ENCODE assay signal across 9 cellular contexts in the genomic region with DNA sequence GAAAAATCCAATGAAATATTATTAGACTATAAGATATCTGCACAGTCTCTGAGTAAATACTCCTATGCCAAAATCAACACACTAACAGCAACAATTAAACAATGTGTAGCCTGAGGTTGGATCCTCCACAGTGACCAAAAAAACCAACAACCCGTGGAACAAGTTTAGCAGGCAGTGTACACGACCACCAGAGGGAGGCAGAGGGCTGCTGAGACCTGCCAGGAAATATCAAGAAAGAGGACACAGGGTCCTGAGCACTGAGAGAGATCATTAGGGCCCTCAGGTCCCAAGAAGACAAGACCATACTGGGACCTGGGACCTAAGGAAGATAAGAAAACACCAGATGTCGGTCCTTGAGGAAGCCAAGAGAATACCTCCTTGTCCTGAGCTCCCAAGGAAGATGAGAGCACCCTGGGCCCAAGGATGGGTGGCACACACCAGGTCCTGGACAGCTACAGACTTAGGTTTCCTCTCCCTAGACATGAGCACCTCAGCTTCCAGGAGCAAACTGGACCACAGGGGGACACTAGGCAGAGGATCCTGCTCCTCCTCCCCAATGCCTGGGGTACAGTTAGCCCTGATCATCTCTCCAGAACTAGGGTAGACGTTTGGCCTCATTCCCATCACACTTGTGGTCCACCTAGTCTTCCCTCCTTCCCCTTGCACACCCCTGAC. TPM values are rescaled to one million over a fixed set of nuclear protein-coding genes. Genes with fewer than 3 reads are reported as not detected.
DNase-seq lines count a peak whose midpoint lies in the region; ATAC-seq and TF ChIP-seq lines count a peak whose summit lies in the region.
"Had no signal": no experiment of that assay in that cellular context is flagged by ENCODE, and none has a peak within 500 bp of the region (broad histone marks: within the 10 kb centered on the region; RNA-seq: fewer than 3 reads in every experiment).

No MANE protein-coding gene starts in this region.

- H3K36me3 ChIP-seq in iPS DF 6.9 (ENCODE audit: control insufficient read depth, insufficient read depth, low read length): peaks cover 6% of the 10 kb centered on the region; the same call in 1 of the 2 replicates

- intact Hi-C loops in CD14-positive monocyte (cut with micrococcal nuclease): loop anchor here (2.0 to 10.0 kb wide), 9 partner anchors 95 to 1777 kb away; a partner anchor contains a TSS

- H3K27ac ChIP-seq in iPS DF 6.9 (ENCODE audit: low read length): no peak overlapping the region

- no peak for ATAC-seq in GM19463 (IDR thresholded peaks at IDR 0.05; ENCODE audit: unreplicated experiment)
- no peak for ATAC-seq in HG02571 (IDR thresholded peaks at IDR 0.05; ENCODE audit: unreplicated experiment)

- no peaks in the 10 kb centered on the region for H3K27me3 ChIP-seq in iPS DF 6.9 (ENCODE audit: control insufficient read depth, insufficient read depth, low read length)
- H3K27me3 ChIP-seq: SJSA1 had no signal

- peak; percentile 40 for TF ChIP-seq CTCF in CD14-positive monocyte (IDR thresholded peaks at IDR 0.05)

- H3K4me1 ChIP-seq in iPS DF 6.9 (ENCODE audit: control insufficient read depth, insufficient read depth, low read length): 0 out of 2 replicates have a peak, but pooled peaks cover 2% of the 10 kb centered on the region
- H3K4me1 ChIP-seq: SJSA1 had no signal

- peaks cover 24 to 40% of the 10 kb centered on the region in 2 donors for H3K36me3 Mint-ChIP-seq in CD14-positive monocyte
- peaks cover 44% of the 10 kb centered on the region for H3K36me3 Mint-ChIP-seq in activated naive CD8-positive, alpha-beta T cell

- peak overlapping the region; percentile 98 to 100 (median 99) for H3K27ac Mint-ChIP-seq in CD14-positive monocyte
- peak overlapping the region; percentile 96 for H3K27ac Mint-ChIP-seq in activated naive CD8-positive, alpha-beta T cell

- in situ Hi-C loops in SK-MEL-5 (cut with HindIII; ENCODE audit: low pct_unique_long_range_greater_than_20kb, low sequenced_read_pairs): no loop called here

- H3K9me3 Mint-ChIP-seq in CD14-positive monocyte: peaks cover 42 to 98% (median 96%) of the 10 kb centered on the region in 7 donors
- peaks cover 9% of the 10 kb centered on the region for H3K9me3 Mint-ChIP-seq in activated naive CD8-positive, alpha-beta T cell (ENCODE audit: low read depth)

- H3K9me3 ChIP-seq in iPS DF 6.9 (ENCODE audit: control insufficient read depth, insufficient read depth, low read length): no peaks in the 10 kb centered on the region

- peak overlapping the region; percentile 83 to 91 for H3K4me3 Mint-ChIP-seq in CD14-positive monocyte
- H3K4me3 Mint-ChIP-seq in activated naive CD8-positive, alpha-beta T cell: peak overlapping the region; percentile 91

- peaks cover 1 to 5% (median 1%) of the 10 kb centered on the region in 3 donors for H3K27me3 Mint-ChIP-seq in CD14-positive monocyte (ENCODE audit: low read depth in 3 of 3)
- H3K27me3 Mint-ChIP-seq in activated naive CD8-positive, alpha-beta T cell: no peaks in the 10 kb centered on the region

- H3K4me3 ChIP-seq in iPS DF 6.9 (ENCODE audit: low read length): peak overlapping the region; percentile 24; the same call in 1 of the 2 replicates

- H3K4me1 Mint-ChIP-seq in CD14-positive monocyte: peaks cover 14% of the 10 kb centered on the region
- H3K4me1 Mint-ChIP-seq in activated naive CD8-positive, alpha-beta T cell (ENCODE audit: low read depth): peaks cover 20% of the 10 kb centered on the region

- no CpG with 5 or more reads among the region's 4 CpGs for WGBS in iPS DF 6.9 (ENCODE audit: insufficient coverage, insufficient read length)

- DNase-seq in CD14-positive monocyte (ENCODE audit: low spot score) (no peak), HK-2 (ENCODE audit: unreplicated experiment) (peak; percentile 67), SK-MEL-5 (ENCODE audit: low read depth, low spot score) (peak; percentile 55), iPS DF 6.9 (ENCODE audit: low read depth, low spot score) (peak; percentile 48)
- DNase-seq in stimulated activated CD4-positive, alpha-beta T cell treated with anti-CD3 and anti-CD28 coated beads, Interleukin-12 subunit alpha, Interleukin-12 subunit beta, amount 100 ng/mL, for 4 hours: peak; percentile 57

RNA-seq across cellular contexts. Expression of a gene that starts 0.8 kb away (rescaled TPM):
- polyA plus RNA-seq in CD14-positive monocyte: 1 to 10 TPM; 5.8 to 9.0 TPM
- 11.9 and 14.3 TPM in 2 replicates for total RNA-seq in SK-MEL-5 (2014; rRNA removed; shearing (Covaris generic))
- 10.9 and 18.7 TPM in 2 replicates for polyA plus RNA-seq in SK-MEL-5 (2015; cell fraction: cytosol; rRNA removed)
- polyA plus RNA-seq in SK-MEL-5 (2015; cell fraction: nucleus; rRNA removed): 24.0 and 28.1 TPM in 2 replicates

RNA-seq across cellular contexts. Expression of a gene that starts 31.4 kb away (rescaled TPM):
- 1 to 10 TPM in 1 of 2 donors, under 1 TPM in 1; 0.56 to 1.2 TPM for polyA plus RNA-seq in CD14-positive monocyte
- 9.3 and 10.7 TPM in 2 replicates for total RNA-seq in SK-MEL-5 (2014; rRNA removed; shearing (Covaris generic))
- polyA plus RNA-seq in SK-MEL-5 (2015; cell fraction: cytosol; rRNA removed): 3.9 and 4.1 TPM in 2 replicates
- polyA plus RNA-seq in SK-MEL-5 (2015; cell fraction: nucleus; rRNA removed): 5.6 and 5.8 TPM in 2 replicates

RNA-seq across cellular contexts. Expression of a gene that starts 46.7 kb away (rescaled TPM):
- polyA plus RNA-seq in CD14-positive monocyte: 1 to 10 TPM; 1.5 to 2.2 TPM
- total RNA-seq in SK-MEL-5 (2014; rRNA removed; shearing (Covaris generic)): 7.6 and 8.3 TPM in 2 replicates
- polyA plus RNA-seq in SK-MEL-5 (2015; cell fraction: cytosol; rRNA removed): 4.7 and 7.9 TPM in 2 replicates
- polyA plus RNA-seq in SK-MEL-5 (2015; cell fraction: nucleus; rRNA removed): 4.8 and 6.8 TPM in 2 replicates
